ENCODE assay signal across 10 cellular contexts in genomic region chr14:93954900-93955891, GRCh38. TPM values are rescaled to one million over a fixed set of nuclear protein-coding genes. Genes with fewer than 3 reads are reported as not detected.
DNase-seq lines count a peak whose midpoint lies in the region; ATAC-seq, FAIRE-seq and TF ChIP-seq lines count a peak whose summit lies in the region.
"Had no signal": no experiment of that assay in that cellular context is flagged by ENCODE, and none has a peak within 500 bp of the region (broad histone marks: within the 10 kb centered on the region; RNA-seq: fewer than 3 reads in every experiment).

No MANE protein-coding gene starts in this region.

- H3K4me1 ChIP-seq in gastrocnemius medialis (peaks cover 65 to 89% of the 10 kb centered on the region in 2 donors), kidney (ENCODE audit: control insufficient read depth in 1 of 2, insufficient read depth in 1 of 2, low read depth in 1 of 2, low read length in 2 of 2) (peaks cover 0 to 3% of the 10 kb centered on the region in 2 donors)

- H3K27ac ChIP-seq in gastrocnemius medialis (peak overlapping the region; percentile 97 to 100 (median 98)), kidney (ENCODE audit: low read depth in 2 of 2, low read length in 2 of 2) (no peak overlapping the region)
- H3K27ac ChIP-seq: pancreas had no signal

- DNase-seq in CD1c-positive myeloid dendritic cell (ENCODE audit: extremely low spot score): peak; percentile 93
- peak; percentile 21 for DNase-seq in NAMALWA (ENCODE audit: low spot score)
- peak; percentile 53 for DNase-seq in activated naive CD8-positive, alpha-beta T cell treated with anti-CD3 and anti-CD28 coated beads, Interleukin-2, amount 50 U/mL, for 24 hours
- DNase-seq in gastrocnemius medialis: peak in 1 of 2 donors; percentile 37
- DNase-seq in kidney: no peak
- no peak for DNase-seq in DMS153 treated with DMSO at 0.1 percent for 48 hours (lab: John Stamatoyannopoulos, UW; ENCODE audit: unreplicated experiment)
- no peak for DNase-seq in NCI-H1048 (lab: John Stamatoyannopoulos, UW)
- DNase-seq: pancreas had no signal

- peaks cover 2% of the 10 kb centered on the region for H3K36me3 Mint-ChIP-seq in activated naive CD8-positive, alpha-beta T cell treated with anti-CD3 and anti-CD28 coated beads, Interleukin-2, amount 50 U/mL, for 24 hours (ENCODE audit: low read depth)

- H3K9me3 Mint-ChIP-seq in activated naive CD8-positive, alpha-beta T cell treated with anti-CD3 and anti-CD28 coated beads, Interleukin-2, amount 50 U/mL, for 24 hours: no peaks in the 10 kb centered on the region

- H3K27ac Mint-ChIP-seq in activated naive CD8-positive, alpha-beta T cell treated with anti-CD3 and anti-CD28 coated beads, Interleukin-2, amount 50 U/mL, for 24 hours: peak overlapping the region; percentile 89

- peaks cover 86% of the 10 kb centered on the region for H3K4me1 Mint-ChIP-seq in activated naive CD8-positive, alpha-beta T cell treated with anti-CD3 and anti-CD28 coated beads, Interleukin-2, amount 50 U/mL, for 24 hours

- ATAC-seq in GM19395 (IDR thresholded peaks at IDR 0.05; ENCODE audit: unreplicated experiment) (peak; percentile 36), gastrocnemius medialis (no peak)
- ATAC-seq in activated naive CD8-positive, alpha-beta T cell treated with anti-CD3 and anti-CD28 coated beads, Interleukin-2, amount 50 U/mL, for 24 hours: no peak

- no peaks in the 10 kb centered on the region for H3K27me3 Mint-ChIP-seq in activated naive CD8-positive, alpha-beta T cell treated with anti-CD3 and anti-CD28 coated beads, Interleukin-2, amount 50 U/mL, for 24 hours

- H3K36me3 ChIP-seq in gastrocnemius medialis (peaks cover 0 to 55% of the 10 kb centered on the region in 2 donors), kidney (ENCODE audit: control insufficient read depth in 1 of 2, insufficient read depth in 2 of 2, low read length in 2 of 2) (no peaks in the 10 kb centered on the region)
- H3K36me3 ChIP-seq: adrenal gland, pancreas had no signal

- H3K27me3 ChIP-seq in gastrocnemius medialis: no peaks in the 10 kb centered on the region
- H3K27me3 ChIP-seq: adrenal gland, pancreas had no signal

- H3K4me3 Mint-ChIP-seq in activated naive CD8-positive, alpha-beta T cell treated with anti-CD3 and anti-CD28 coated beads, Interleukin-2, amount 50 U/mL, for 24 hours: peak overlapping the region; percentile 81

- H3K9me3 ChIP-seq in gastrocnemius medialis: no peaks in the 10 kb centered on the region
- no peaks in the 10 kb centered on the region for H3K9me3 ChIP-seq in kidney (ENCODE audit: control insufficient read depth in 1 of 2, low read length in 2 of 2)
- H3K9me3 ChIP-seq: adrenal gland, pancreas had no signal

- no peak for FAIRE-seq in kidney (lab: Jason Lieb, UNC)
- FAIRE-seq: pancreas had no signal

- in situ Hi-C loops in gastrocnemius medialis (cut with MboI; ENCODE audit: low sequenced_read_pairs in 4 of 4): no loop called here

- TF ChIP-seq CTCF in gastrocnemius medialis (IDR thresholded peaks at IDR 0.05 in 4 of 5, conservative IDR thresholded peaks at IDR 0.05 in 1 of 5): no peak
- no peak for TF ChIP-seq CTCF in kidney (IDR thresholded peaks at IDR 0.05; ENCODE audit: borderline replicate concordance, extremely low read depth, insufficient read depth)

- H3K9ac ChIP-seq in kidney (ENCODE audit: low read length in 2 of 2): no peak overlapping the region

- no peak overlapping the region for H3K4me3 ChIP-seq in gastrocnemius medialis
- H3K4me3 ChIP-seq in kidney (ENCODE audit: low read length in 2 of 2): no peak overlapping the region
- H3K4me3 ChIP-seq: adrenal gland, pancreas had no signal

- TF ChIP-seq POLR2A in gastrocnemius medialis (IDR thresholded peaks at IDR 0.05): no peak

- intact Hi-C loops in gastrocnemius medialis (cut with DNase I; ENCODE audit: low total_unique reads) (loop anchor here (5.0 kb wide), 1 partner anchor 42 kb away; the partner anchor contains the start of gene CCDC197), kidney (cut with DNase I) (no loop called here)

RNA-seq across cellular contexts. Expression of gene ASB2, which starts 21.2 kb away (rescaled TPM):
- total RNA-seq in gastrocnemius medialis (100 to 1,000 TPM; 335 to 819 (median 539) TPM), kidney (3.7 TPM)
- 0.97 TPM for polyA plus RNA-seq in kidney (ENCODE audit: insufficient read depth, low read depth, low replicate concordance)

RNA-seq across cellular contexts. Expression of gene FAM181A, which starts 28.1 kb away (rescaled TPM):
- not detected for total RNA-seq in gastrocnemius medialis
- not detected for total RNA-seq in kidney
- not detected for polyA plus RNA-seq in kidney (ENCODE audit: insufficient read depth, low read depth, low replicate concordance)
- total RNA-seq: adrenal gland, pancreas had no signal
- polyA plus RNA-seq: adrenal gland, pancreas had no signal

RNA-seq across cellular contexts. Expression of gene CCDC197, which starts 41.9 kb away (rescaled TPM):
- total RNA-seq in gastrocnemius medialis: under 1 TPM in 2 of 4 donors, not detected in 2; 0.56 to 0.61 TPM
- total RNA-seq in kidney: not detected
- not detected for polyA plus RNA-seq in kidney (ENCODE audit: insufficient read depth, low read depth, low replicate concordance)
- total RNA-seq: adrenal gland, pancreas had no signal
- polyA plus RNA-seq: adrenal gland, pancreas had no signal

Comparison
In these comparisons a context has a peak if more than half of its experiments do, and no peak if none do; other contexts are left out.
1. DNase-seq: peak in CD1c-positive myeloid dendritic cell (single experiment), NAMALWA (single experiment) and activated naive CD8-positive, alpha-beta T cell treated with anti-CD3 and anti-CD28 coated beads, Interleukin-2, amount 50 U/mL, for 24 hours (single experiment); none in kidney (single experiment), DMS153 treated with DMSO at 0.1 percent for 48 hours (single experiment) and NCI-H1048 (single experiment).
2. H3K27ac ChIP-seq: peak in gastrocnemius medialis (4 of 4); none in kidney (0 of 2).
3. RNA of gene ASB2, which starts 21.2 kb away (total RNA-seq): 335 to 819 TPM in gastrocnemius medialis; 3.7 TPM in kidney (single experiment); every median in the first group is over 10 times any median in the second.